In genomic region chr18:275486-275885, GRCh38 we compare ENCODE assay signal across 16 cellular contexts.
"Had no signal": no experiment of that assay in that cellular context is flagged by ENCODE, and none has a peak within 500 bp of the region (broad histone marks: within the 10 kb centered on the region; RNA-seq: fewer than 3 reads in every experiment).

No MANE protein-coding gene starts in this region.

- H3K27ac Mint-ChIP-seq: activated CD8-positive, alpha-beta T cell treated with anti-CD3 and anti-CD28 coated beads for 36 hours; activated naive CD8-positive, alpha-beta T cell treated with anti-CD3 and anti-CD28 coated beads, Interleukin-2, amount 10 ng/mL, durations not matched to agents 7 days and 5 days; natural killer cell; T-helper 1 cell treated with Interleukin-12 subunit alpha and Interleukin-12 subunit beta and Interleukin-4 antibody, amounts not matched to agents 30 μg/mL and 1 μg/mL, for 36 hours; type B pancreatic cell had no signal

- H3K4me1 Mint-ChIP-seq: activated naive CD8-positive, alpha-beta T cell treated with anti-CD3 and anti-CD28 coated beads, Interleukin-2, amount 10 ng/mL, durations not matched to agents 7 days and 5 days; natural killer cell had no signal

- H3K4me3 Mint-ChIP-seq: activated CD8-positive, alpha-beta T cell treated with anti-CD3 and anti-CD28 coated beads for 36 hours; activated naive CD8-positive, alpha-beta T cell treated with anti-CD3 and anti-CD28 coated beads, Interleukin-2, amount 10 ng/mL, durations not matched to agents 7 days and 5 days; natural killer cell; T-helper 1 cell treated with Interleukin-12 subunit alpha and Interleukin-12 subunit beta and Interleukin-4 antibody, amounts not matched to agents 30 μg/mL and 1 μg/mL, for 36 hours; type B pancreatic cell had no signal

- H3K36me3 ChIP-seq: breast epithelium, heart right ventricle, suprapubic skin had no signal

- H3K27me3 Mint-ChIP-seq: type B pancreatic cell had no signal

- H3K27me3 ChIP-seq: breast epithelium, foreskin keratinocyte, suprapubic skin had no signal

- H3K4me1 ChIP-seq: breast epithelium, foreskin keratinocyte, heart right ventricle, psoas muscle, suprapubic skin had no signal

- H3K9me3 ChIP-seq: mucosa of descending colon, suprapubic skin had no signal

- H3K9me3 Mint-ChIP-seq: activated CD8-positive, alpha-beta T cell treated with anti-CD3 and anti-CD28 coated beads for 36 hours; activated naive CD8-positive, alpha-beta T cell treated with anti-CD3 and anti-CD28 coated beads, Interleukin-2, amount 10 ng/mL, durations not matched to agents 7 days and 5 days; natural killer cell; T-helper 1 cell treated with Interleukin-12 subunit alpha and Interleukin-12 subunit beta and Interleukin-4 antibody, amounts not matched to agents 30 μg/mL and 1 μg/mL, for 36 hours; type B pancreatic cell had no signal

- DNase-seq: activated CD4-positive, alpha-beta T cell treated with anti-CD3 and anti-CD28 coated beads for 1 hour; activated CD8-positive, alpha-beta memory T cell treated with anti-CD3 and anti-CD28 coated beads, Interleukin-2, amount 50 U/mL, for 4 hours; activated CD8-positive, alpha-beta T cell treated with anti-CD3 and anti-CD28 coated beads for 36 hours; activated naive CD8-positive, alpha-beta T cell treated with anti-CD3 and anti-CD28 coated beads, Interleukin-2, amount 10 ng/mL, durations not matched to agents 7 days and 5 days; foreskin keratinocyte; heart right ventricle; mucosa of descending colon; natural killer cell; psoas muscle; stimulated activated CD4-positive, alpha-beta T cell treated with anti-CD3 and anti-CD28 coated beads, Interleukin-4, amount 100 ng/mL, for 1 hour; stimulated activated CD8-positive, alpha-beta memory T cell treated with anti-CD3 and anti-CD28 coated beads, Interleukin-4, amount 100 ng/mL, for 48 hours; stimulated activated naive CD8-positive, alpha-beta T cell treated with anti-CD3 and anti-CD28 coated beads, Interleukin-15, Interleukin-2, amounts not matched to agents 100 U/mL and 50 U/mL, for 24 hours had no signal

- H3K36me3 Mint-ChIP-seq: activated naive CD8-positive, alpha-beta T cell treated with anti-CD3 and anti-CD28 coated beads, Interleukin-2, amount 10 ng/mL, durations not matched to agents 7 days and 5 days; natural killer cell; type B pancreatic cell had no signal

- H3K4me3 ChIP-seq: breast epithelium, heart right ventricle, mucosa of descending colon, psoas muscle, suprapubic skin had no signal
